In genomic region chr14:72094844-72095582, GRCh38 we compare ENCODE assay signal across 21 cellular contexts.
"Had no signal": no experiment of that assay in that cellular context is flagged by ENCODE, and none has a peak within 500 bp of the region (broad histone marks: within the 10 kb centered on the region; RNA-seq: fewer than 3 reads in every experiment).

No MANE protein-coding gene starts in this region.

- H3K4me1 ChIP-seq: ascending aorta, breast epithelium, foreskin keratinocyte, suprapubic skin had no signal

- H3K27ac ChIP-seq: ascending aorta, breast epithelium, foreskin keratinocyte, right atrium auricular region, suprapubic skin had no signal

- H3K27me3 ChIP-seq: ascending aorta, breast epithelium, foreskin keratinocyte, right atrium auricular region, suprapubic skin had no signal

- DNase-seq: activated CD4-positive, alpha-beta T cell treated with anti-CD3 and anti-CD28 coated beads for 1 hour; activated CD8-positive, alpha-beta memory T cell treated with anti-CD3 and anti-CD28 coated beads, Interleukin-2, amount 50 U/mL, for 48 hours; activated CD8-positive, alpha-beta T cell treated with anti-CD3 and anti-CD28 coated beads for 36 hours; activated naive CD4-positive, alpha-beta T cell treated with anti-CD3 and anti-CD28 coated beads for 36 hours; activated naive CD8-positive, alpha-beta T cell treated with anti-CD3 and anti-CD28 coated beads, Interleukin-2, amount 50 U/mL, for 24 hours; cerebellar nuclear complex; effector memory CD4-positive, alpha-beta T cell; foreskin keratinocyte; glutamatergic neuron; left ventricle myocardium superior; mesenchymal stem cell; naive thymus-derived CD8-positive, alpha-beta T cell; occipital lobe; stimulated activated CD4-positive, alpha-beta T cell treated with anti-CD3 and anti-CD28 coated beads, Interleukin-4, amount 100 ng/mL, for 1 hour; stimulated activated naive CD4-positive, alpha-beta T cell; T-helper 9 cell; trophoblast cell had no signal

- H3K9me3 ChIP-seq: ascending aorta, breast epithelium, right atrium auricular region, suprapubic skin had no signal

- H3K4me3 ChIP-seq: ascending aorta, breast epithelium, right atrium auricular region, suprapubic skin had no signal

- H3K36me3 ChIP-seq: ascending aorta, breast epithelium, right atrium auricular region, suprapubic skin had no signal

- ATAC-seq: activated CD8-positive, alpha-beta T cell treated with anti-CD3 and anti-CD28 coated beads for 36 hours; activated naive CD8-positive, alpha-beta T cell treated with anti-CD3 and anti-CD28 coated beads, Interleukin-2, amount 50 U/mL, for 24 hours; foreskin keratinocyte; left ventricle myocardium superior; naive thymus-derived CD8-positive, alpha-beta T cell had no signal
